In genomic region chr6:32973144-32973854, GRCh38 we compare ENCODE assay signal across 8 cellular contexts. TPM values are rescaled to one million over a fixed set of nuclear protein-coding genes. Genes with fewer than 3 reads are reported as not detected.
DNase-seq lines count a peak whose midpoint lies in the region; ATAC-seq and TF ChIP-seq lines count a peak whose summit lies in the region.

No MANE protein-coding gene starts in this region.

- CTCF ChIA-PET in IMR-90 (lab: Yijun Ruan, JAX) (interaction anchor here (1.6 to 2.8 kb wide), 5 partner anchors 11 to 135 kb away, joined by 3 to 18 read pairs (median 6); partner anchors contain the start of genes HLA-DMA and TAP2), activated B cell treated with CpG ODN at 0.5 μM for 24 hours (lab: Charles Lee) (interaction anchor here (1.0 to 11.4 kb wide), 10 partner anchors 9 to 174 kb away, joined by 3 to 151 read pairs (median 16); partner anchors contain the start of genes HLA-DMA and HLA-DMB)

- H3K4me2 ChIP-seq in IMR-90 (ENCODE audit: low read depth, low read length), result peak overlapping the region; percentile 83

- H3K14ac ChIP-seq in IMR-90 (replicated peaks; ENCODE audit: low read depth, low read length), result peak overlapping the region; percentile 79

- no peak overlapping the region for H2AK5ac ChIP-seq in IMR-90 (ENCODE audit: low read depth, low read length)

- H3K9me3 Mint-ChIP-seq in CD14-positive monocyte (peaks cover 0 to 9% (median 0%) of the 10 kb centered on the region in 7 donors), activated B cell treated with CpG ODN at 0.5 μM for 24 hours (no peaks in the 10 kb centered on the region), natural killer cell (no peaks in the 10 kb centered on the region)

- TF ChIP-seq POLR2A in IMR-90 (IDR thresholded peaks at IDR 0.05; ENCODE audit: low read depth, low read length) (no peak), tibial nerve (IDR thresholded peaks at IDR 0.05) (no peak)

- H3K27ac Mint-ChIP-seq in CD14-positive monocyte, result peak overlapping the region; percentile 89 to 100 (median 99)
- peak overlapping the region; percentile 99 for H3K27ac Mint-ChIP-seq in activated B cell treated with CpG ODN at 0.5 μM for 24 hours
- peak overlapping the region; percentile 91 to 97 for H3K27ac Mint-ChIP-seq in natural killer cell

- peak overlapping the region; percentile 32 for H3K56ac ChIP-seq in IMR-90 (ENCODE audit: extremely low read depth, insufficient read depth, low read length)

- no peak overlapping the region for H4K91ac ChIP-seq in IMR-90 (ENCODE audit: insufficient read depth, low read depth, low read length)

- H4K20me1 ChIP-seq in IMR-90 (ENCODE audit: insufficient read depth, low read length), result peaks cover 67% of the 10 kb centered on the region

- TF ChIP-seq RAD21 in IMR-90 (IDR thresholded peaks at IDR 0.05; ENCODE audit: low read length), result no peak

- no peak overlapping the region for H4K8ac ChIP-seq in IMR-90 (ENCODE audit: low read depth in 2 of 2, low read length in 2 of 2)

- H3K4me1 Mint-ChIP-seq in CD14-positive monocyte (peaks cover 52% of the 10 kb centered on the region), activated B cell treated with CpG ODN at 0.5 μM for 24 hours (peaks cover 46% of the 10 kb centered on the region), natural killer cell (peaks cover 76 to 84% of the 10 kb centered on the region in 2 donors)

- H2BK15ac ChIP-seq in IMR-90 (ENCODE audit: low read depth, low read length), result no peak overlapping the region

- H2BK120ac ChIP-seq in IMR-90 (ENCODE audit: low read depth, low read length), result no peak overlapping the region

- peak overlapping the region; percentile 92 for H3K4me3 ChIP-seq in IMR-90 (ENCODE audit: insufficient read depth, low read depth, low read length)
- peak overlapping the region; percentile 94 for H3K4me3 ChIP-seq in effector memory CD4-positive, alpha-beta T cell (ENCODE audit: insufficient read depth, low read depth, low read length, poor library complexity, severe bottlenecking)
- peak overlapping the region; percentile 48 to 75 (median 64) for H3K4me3 ChIP-seq in tibial nerve

- BruUV-seq in IMR-90 (replicated peaks; lab: Mats Ljungman, UMichigan), result no TSS peak

- H3K9ac ChIP-seq in IMR-90 (ENCODE audit: low read depth, low read length), result peak overlapping the region; percentile 94

- intact Hi-C loops in CD14-positive monocyte (cut with micrococcal nuclease), result loop anchor here (5.0 kb wide), 3 partner anchors 36 to 131 kb away; partner anchors contain the start of gene PSMB8 (in 1 of the 2)
- intact Hi-C loops in IMR-90 (cut with micrococcal nuclease), result loop anchor here (2.0 to 5.0 kb wide), 4 partner anchors 40 to 786 kb away; partner anchors contain the start of genes PSMB8, RXRB and SLC39A7
- intact Hi-C loops in activated B cell treated with CpG ODN at 0.5 μM for 24 hours (cut with micrococcal nuclease), result loop anchor here (1.0 to 10.0 kb wide), 8 partner anchors 11 to 538 kb away; partner anchors contain the start of genes HLA-DOA, HLA-DQB1, HLA-DRA and TAP2
- intact Hi-C loops in natural killer cell (cut with micrococcal nuclease), result loop anchor here (2.0 to 5.0 kb wide), 5 partner anchors 32 to 796 kb away; partner anchors contain the start of genes AGPAT1, HLA-DMB, PSMB8 and RNF5

- ATAC-seq in IMR-90 (ENCODE audit: low read depth), result no peak
- ATAC-seq in activated B cell treated with CpG ODN at 0.5 μM for 24 hours (ENCODE audit: low read depth), result no peak
- no peak for ATAC-seq in natural killer cell
- no peak for ATAC-seq in GM18520 (IDR thresholded peaks at IDR 0.05; ENCODE audit: unreplicated experiment)
- ATAC-seq in GM18867 (IDR thresholded peaks at IDR 0.05; ENCODE audit: unreplicated experiment), result no peak

- peak; percentile 55 for DNase-seq in CD14-positive monocyte (ENCODE audit: low spot score)
- DNase-seq in IMR-90, result peak; percentile 40
- no peak for DNase-seq in activated B cell treated with CpG ODN at 0.5 μM for 24 hours
- peak; percentile 59 to 72 (median 68) for DNase-seq in effector memory CD4-positive, alpha-beta T cell
- peak; percentile 56 for DNase-seq in natural killer cell
- DNase-seq in tibial nerve (ENCODE audit: low spot score in 2 of 2), result peak in 1 of 2 donors; percentile 40

- TF ChIP-seq CTCF in CD14-positive monocyte (IDR thresholded peaks at IDR 0.05) (no peak), IMR-90 (conservative IDR thresholded peaks at IDR 0.05; ENCODE audit: low read depth, low read length) (no peak), activated B cell treated with CpG ODN at 0.5 μM for 24 hours (IDR thresholded peaks at IDR 0.05) (no peak), natural killer cell (IDR thresholded peaks at IDR 0.05) (no peak), tibial nerve (IDR thresholded peaks at IDR 0.05) (no peak)

- H3K36me3 ChIP-seq in IMR-90 (ENCODE audit: control insufficient read depth, insufficient read depth, low read length), result peaks cover 47% of the 10 kb centered on the region
- peaks cover 51% of the 10 kb centered on the region for H3K36me3 ChIP-seq in effector memory CD4-positive, alpha-beta T cell (ENCODE audit: control insufficient read depth, insufficient read depth, low read length)
- peaks cover 4 to 49% (median 31%) of the 10 kb centered on the region in 3 donors for H3K36me3 ChIP-seq in tibial nerve

- H3K4ac ChIP-seq in IMR-90 (ENCODE audit: low read depth, low read length), result peak overlapping the region; percentile 32; the same call in 1 of the 2 replicates

- H3K9me3 ChIP-seq in IMR-90 (ENCODE audit: control insufficient read depth, insufficient read depth, low read length) (no peaks in the 10 kb centered on the region), tibial nerve (no peaks in the 10 kb centered on the region)
- no peaks in the 10 kb centered on the region for H3K9me3 ChIP-seq in effector memory CD4-positive, alpha-beta T cell (ENCODE audit: control insufficient read depth, low read length)

- POLR2A ChIA-PET in IMR-90 (lab: Charles Lee; ENCODE audit: unreplicated experiment) (interaction anchor here (1.5 to 1.8 kb wide), 4 partner anchors 11 to 95 kb away, joined by 3 to 15 read pairs (median 6); partner anchors contain the start of gene HLA-DMA), activated B cell treated with CpG ODN at 0.5 μM for 24 hours (lab: Charles Lee) (interaction anchor here (0.6 to 14.0 kb wide), 34 partner anchors 12 to 1002 kb away, joined by 3 to 1150 read pairs (median 15); partner anchors contain the start of genes B3GALT4, DXO, HLA-DMA and HLA-DMB)

- peaks cover 9% of the 10 kb centered on the region for H3K9me1 ChIP-seq in IMR-90 (ENCODE audit: insufficient read depth, low read length)

- no peak overlapping the region for H4K5ac ChIP-seq in IMR-90 (ENCODE audit: low read depth, low read length)

- H3K27me3 ChIP-seq in IMR-90 (ENCODE audit: control insufficient read depth, insufficient read depth, low read length), result no peaks in the 10 kb centered on the region
- H3K27me3 ChIP-seq in effector memory CD4-positive, alpha-beta T cell (replicated peaks; ENCODE audit: control insufficient read depth, insufficient read depth, low read length, poor library complexity, severe bottlenecking), result no peaks in the 10 kb centered on the region
- H3K27me3 ChIP-seq in tibial nerve, result no peaks in the 10 kb centered on the region

- H3K23ac ChIP-seq in IMR-90 (ENCODE audit: low read depth, low read length), result peak overlapping the region; percentile 94

- H3K79me1 ChIP-seq in IMR-90 (ENCODE audit: low read depth in 1 of 2, low read length in 2 of 2), result peaks cover 22 to 50% of the 10 kb centered on the region in 2 experiments

- H3K27me3 Mint-ChIP-seq in CD14-positive monocyte (ENCODE audit: low read depth in 3 of 3) (peaks cover 0 to 10% (median 2%) of the 10 kb centered on the region in 3 donors), activated B cell treated with CpG ODN at 0.5 μM for 24 hours (no peaks in the 10 kb centered on the region), natural killer cell (ENCODE audit: low read depth in 2 of 2) (no peaks in the 10 kb centered on the region)

- dilution Hi-C loops in IMR-90 (cut with HindIII; ENCODE audit: low sequenced_read_pairs, unreplicated experiment), result no loop called here

- TF ChIP-seq EP300 in tibial nerve (IDR thresholded peaks at IDR 0.05), result no peak

- no peak overlapping the region for H2AFZ ChIP-seq in IMR-90 (replicated peaks; ENCODE audit: low read length, poor library complexity)

- in situ Hi-C loops in IMR-90 (cut with MboI; ENCODE audit: low sequenced_read_pairs), result loop anchor here (5.0 to 25.0 kb wide), 2 partner anchors 81 to 786 kb away; partner anchors contain the start of genes AGER, AGPAT1, GPSM3 and PBX2

- WGBS in IMR-90 (ENCODE audit: extremely low coverage in 2 of 2, insufficient read length in 1 of 2), 2 experiments, result 0% methylated on average over 8 of the region's 22 CpGs; no CpG with 5 or more reads in 1 of the 2 experiments
- WGBS in tibial nerve, 2 donors, result 0% methylated on average over 17 to 22 of the region's 22 CpGs

- peak overlapping the region; percentile 85 for H2AK9ac ChIP-seq in IMR-90 (replicated peaks; ENCODE audit: low read depth, low read length, poor library complexity)

- no peak overlapping the region for H2BK20ac ChIP-seq in IMR-90 (ENCODE audit: low read depth, low read length)

- H3K4me1 ChIP-seq in IMR-90 (ENCODE audit: control insufficient read depth, insufficient read depth, low read length), result peaks cover 8% of the 10 kb centered on the region
- H3K4me1 ChIP-seq in effector memory CD4-positive, alpha-beta T cell (ENCODE audit: control insufficient read depth, insufficient read depth, low read length, poor library complexity, severe bottlenecking), result peaks cover 30% of the 10 kb centered on the region
- peaks cover 6 to 43% (median 33%) of the 10 kb centered on the region in 4 donors for H3K4me1 ChIP-seq in tibial nerve

- no peak overlapping the region for H3K18ac ChIP-seq in IMR-90 (ENCODE audit: low read depth, low read length)

- H3K27ac ChIP-seq in IMR-90 (ENCODE audit: insufficient read depth, low read length), result peak overlapping the region; percentile 70
- peak overlapping the region; percentile 78 for H3K27ac ChIP-seq in effector memory CD4-positive, alpha-beta T cell (ENCODE audit: insufficient read depth, low read length, poor library complexity, severe bottlenecking)
- H3K27ac ChIP-seq in tibial nerve, result peak overlapping the region; percentile 62 to 100 (median 90)

- H3K36me3 Mint-ChIP-seq in CD14-positive monocyte (peaks cover 53 to 63% of the 10 kb centered on the region in 2 donors), activated B cell treated with CpG ODN at 0.5 μM for 24 hours (ENCODE audit: low read depth) (peaks cover 87% of the 10 kb centered on the region), natural killer cell (peaks cover 42% of the 10 kb centered on the region)

- H2BK5ac ChIP-seq in IMR-90 (ENCODE audit: low read depth, low read length, poor library complexity, severe bottlenecking), result peak overlapping the region; percentile 37

- H3K4me3 Mint-ChIP-seq in CD14-positive monocyte (peak overlapping the region; percentile 98 to 100), activated B cell treated with CpG ODN at 0.5 μM for 24 hours (peak overlapping the region; percentile 91), natural killer cell (peak overlapping the region; percentile 96)

RNA-seq across cellular contexts. Expression of gene BRD2, which starts 4.9 kb away (rescaled TPM):
- 10 to 100 TPM in 1 of 2 donors, 1 to 10 TPM in 1; 9.6 to 21.7 TPM for polyA plus RNA-seq in CD14-positive monocyte
- 75.8 and 99.5 TPM in 2 replicates for total RNA-seq in IMR-90 (2012; rRNA removed)
- 140 and 144 TPM in 2 replicates for polyA plus RNA-seq in IMR-90 (2012; rRNA removed)
- 50.6 and 64.6 TPM in 2 replicates for polyA plus RNA-seq in IMR-90 (2012; cell fraction: cytosol; rRNA removed)
- 171 and 486 TPM in 2 replicates for polyA plus RNA-seq in IMR-90 (2012; cell fraction: nucleus; rRNA removed; ENCODE audit: low replicate concordance)
- 347 and 370 TPM in 2 replicates for total RNA-seq in activated B cell treated with CpG ODN at 0.5 μM for 24 hours
- total RNA-seq in natural killer cell, result 100 to 1,000 TPM; 653 to 886 (median 714) TPM
- 100 to 1,000 TPM; 130 to 150 (median 136) TPM for total RNA-seq in tibial nerve

RNA-seq across cellular contexts. Expression of gene HLA-DMA, which starts 20.4 kb away (rescaled TPM):
- 100 to 1,000 TPM; 434 to 526 TPM for polyA plus RNA-seq in CD14-positive monocyte
- total RNA-seq in IMR-90 (2012; rRNA removed), result 1.7 and 2.3 TPM in 2 replicates
- polyA plus RNA-seq in IMR-90 (2012; rRNA removed), result 8.3 and 8.4 TPM in 2 replicates
- 9.0 and 11.0 TPM in 2 replicates for polyA plus RNA-seq in IMR-90 (2012; cell fraction: cytosol; rRNA removed)
- polyA plus RNA-seq in IMR-90 (2012; cell fraction: nucleus; rRNA removed; ENCODE audit: low replicate concordance), result 11.8 and 23.1 TPM in 2 replicates
- total RNA-seq in activated B cell treated with CpG ODN at 0.5 μM for 24 hours, result 371 and 387 TPM in 2 replicates
- total RNA-seq in natural killer cell, result 10 to 100 TPM; 39.2 to 57.5 (median 48.1) TPM
- 10 to 100 TPM; 28.8 to 85.2 (median 34.9) TPM for total RNA-seq in tibial nerve

RNA-seq across cellular contexts. Expression of gene HLA-DMB, which starts 32.5 kb away (rescaled TPM):
- polyA plus RNA-seq in CD14-positive monocyte (100 to 1,000 TPM; 726 to 924 TPM), IMR-90 (2012; rRNA removed) (0.19 and 0.20 TPM in 2 replicates)
- total RNA-seq in IMR-90 (2012; rRNA removed) (0.18 and 0.28 TPM in 2 replicates), activated B cell treated with CpG ODN at 0.5 μM for 24 hours (341 and 365 TPM in 2 replicates), natural killer cell (10 to 100 TPM; 19.5 to 28.1 (median 23.0) TPM), tibial nerve (10 to 100 TPM; 15.7 to 85.0 (median 25.5) TPM)
- 0.10 and 0.18 TPM in 2 replicates for polyA plus RNA-seq in IMR-90 (2012; cell fraction: cytosol; rRNA removed)
- polyA plus RNA-seq in IMR-90 (2012; cell fraction: nucleus; rRNA removed; ENCODE audit: low replicate concordance), result 0.14 and 0.15 TPM in 2 replicates

RNA-seq across cellular contexts. Expression of gene HLA-DOA, which starts 36.1 kb away (rescaled TPM):
- polyA plus RNA-seq in CD14-positive monocyte (1 to 10 TPM; 2.8 to 9.1 TPM), IMR-90 (2012; rRNA removed) (not detected in 2 replicates)
- total RNA-seq in IMR-90 (2012; rRNA removed) (not detected in 2 replicates), activated B cell treated with CpG ODN at 0.5 μM for 24 hours (153 and 167 TPM in 2 replicates), natural killer cell (1 to 10 TPM; 1.2 to 4.3 (median 3.6) TPM), tibial nerve (10 to 100 TPM in 1 of 4 donors, 1 to 10 TPM in 3; 3.0 to 17.7 (median 8.4) TPM)
- not detected in 2 replicates for polyA plus RNA-seq in IMR-90 (2012; cell fraction: cytosol; rRNA removed)
- polyA plus RNA-seq in IMR-90 (2012; cell fraction: nucleus; rRNA removed; ENCODE audit: low replicate concordance), result not detected in 2 replicates

Comparison
In these comparisons a context has a peak if more than half of its experiments do, and no peak if none do; other contexts are left out.
1. RNA of gene HLA-DMB, which starts 32.5 kb away (total RNA-seq): 341 to 365 TPM in activated B cell treated with CpG ODN at 0.5 μM for 24 hours, 15.7 to 85.0 TPM in tibial nerve and 19.5 to 28.1 TPM in natural killer cell; 0.18 to 0.28 TPM in IMR-90; every median in the first group is over 10 times any median in the second.
2. Peak in every context shown above with its lines, with median percentiles within 50 percentile points of each other: H3K27ac Mint-ChIP-seq, H3K4me3 Mint-ChIP-seq, H3K27ac ChIP-seq and H3K4me3 ChIP-seq.